ENCODE assay signal across 8 cellular contexts in genomic region chr2:26298638-26299393, GRCh38. TPM values are rescaled to one million over a fixed set of nuclear protein-coding genes. Genes with fewer than 3 reads are reported as not detected.
DNase-seq lines count a peak whose midpoint lies in the region; ATAC-seq and TF ChIP-seq lines count a peak whose summit lies in the region.

No MANE protein-coding gene starts in this region.

- H3K79me2 ChIP-seq in DOHH2 (ENCODE audit: control insufficient read depth, low read length) (no peaks in the 10 kb centered on the region), PC-3 (ENCODE audit: low read length) (no peaks in the 10 kb centered on the region)

- peak overlapping the region; percentile 87 for H2AFZ ChIP-seq in PC-3 (ENCODE audit: low read length)

- peaks cover 19% of the 10 kb centered on the region for H3K27me3 ChIP-seq in DOHH2 (ENCODE audit: control insufficient read depth, low read length)
- H3K27me3 ChIP-seq in PC-3 (ENCODE audit: low read length): no peaks in the 10 kb centered on the region
- no peaks in the 10 kb centered on the region for H3K27me3 ChIP-seq in body of pancreas

- H3K9me3 ChIP-seq in DOHH2 (ENCODE audit: control insufficient read depth, insufficient read depth, low read length) (no peaks in the 10 kb centered on the region), PC-3 (ENCODE audit: low read length) (no peaks in the 10 kb centered on the region), body of pancreas (no peaks in the 10 kb centered on the region)

- H4K20me1 ChIP-seq in DOHH2 (ENCODE audit: control insufficient read depth, insufficient read depth, low read depth, low read length): no peaks in the 10 kb centered on the region
- no peaks in the 10 kb centered on the region for H4K20me1 ChIP-seq in PC-3 (ENCODE audit: low read length)

- no peaks in the 10 kb centered on the region for H3K9me2 ChIP-seq in DOHH2 (replicated peaks; ENCODE audit: control insufficient read depth, low read length)
- H3K9me2 ChIP-seq in PC-3 (replicated peaks; ENCODE audit: low read length): no peaks in the 10 kb centered on the region

- H3F3A ChIP-seq in DOHH2 (ENCODE audit: control insufficient read depth, insufficient read depth) (no peaks in the 10 kb centered on the region), PC-3 (ENCODE audit: low read length, unreplicated experiment) (no peaks in the 10 kb centered on the region)

- H3K4me1 ChIP-seq in DOHH2 (ENCODE audit: control insufficient read depth, low read length) (peaks cover 16% of the 10 kb centered on the region), PC-3 (ENCODE audit: insufficient read depth, low read length) (peaks cover 17% of the 10 kb centered on the region), body of pancreas (peaks cover 18% of the 10 kb centered on the region)

- H3K36me3 ChIP-seq in DOHH2 (ENCODE audit: control insufficient read depth, low read length): no peaks in the 10 kb centered on the region
- no peaks in the 10 kb centered on the region for H3K36me3 ChIP-seq in PC-3 (ENCODE audit: low read depth, low read length)
- no peaks in the 10 kb centered on the region for H3K36me3 ChIP-seq in body of pancreas (replicated peaks in 1 of 2; ENCODE audit: insufficient read depth in 1 of 2, low read depth in 2 of 2)

- WGBS in body of pancreas, 2 donors: 2 to 9% methylated on average over 26 to 30 of the region's 30 CpGs

- BruUV-seq in PC-3 (replicated peaks; lab: Mats Ljungman, UMichigan): no TSS peak

- H3K27ac ChIP-seq in DOHH2 (ENCODE audit: low read depth, low read length) (no peak overlapping the region), PC-3 (ENCODE audit: low read length) (no peak overlapping the region), body of pancreas (peak overlapping the region; percentile 63 to 87 (median 86))

- CTCF ChIA-PET in PC-3 (lab: Charles Lee): no interaction called here

- POLR2A ChIA-PET in PC-3 (lab: Charles Lee; ENCODE audit: unreplicated experiment): interaction anchor here (0.6 kb wide), 1 partner anchor 18 kb away, joined by 3 read pairs; no protein-coding TSS in a partner anchor

- H3K4me3 ChIP-seq in DOHH2 (ENCODE audit: low read length) (peak overlapping the region; percentile 67), PC-3 (ENCODE audit: low read length) (peak overlapping the region; percentile 64; the same call in 1 of the 2 replicates), body of pancreas (peak overlapping the region; percentile 12 to 65)

- intact Hi-C loops in PC-3 (cut with micrococcal nuclease) (no loop called here), body of pancreas (cut with DNase I) (no loop called here)

- no peak for TF ChIP-seq CTCF in DOHH2 (IDR thresholded peaks at IDR 0.05; ENCODE audit: low read depth, low read length, poor library complexity, severe bottlenecking)
- no peak for TF ChIP-seq CTCF in PC-3 (conservative IDR thresholded peaks at IDR 0.05; ENCODE audit: low read depth, low read length)
- TF ChIP-seq CTCF in body of pancreas (IDR thresholded peaks at IDR 0.05): peak in 1 of 7 experiments; percentile 7

- no peak for ATAC-seq in PC-3
- peak; percentile 67 for ATAC-seq in body of pancreas

- peak overlapping the region; percentile 52; the same call in 1 of the 2 replicates for H3K9ac ChIP-seq in PC-3 (ENCODE audit: low read length)

- DNase-seq in PC-3: no peak
- DNase-seq in body of pancreas: peak; percentile 42 to 56 (median 50)
- peak; percentile 73 for DNase-seq in islet precursor cell
- peak; percentile 22 for DNase-seq in stimulated activated CD4-positive, alpha-beta T cell treated with anti-CD3 and anti-CD28 coated beads, Interleukin-12 subunit alpha, Interleukin-12 subunit beta, amount 100 ng/mL, for 4 hours
- no peak for DNase-seq in SIG-M5 treated with dmso at 0.1 percent for 504 hours (lab: John Stamatoyannopoulos, UW; ENCODE audit: unreplicated experiment)
- DNase-seq in DMS 273 treated with DMSO at 0.1 percent for 48 hours (lab: John Stamatoyannopoulos, UW): no peak
- DNase-seq in DMS79 (lab: John Stamatoyannopoulos, UW): no peak

- peak overlapping the region; percentile 82 for H3K4me2 ChIP-seq in DOHH2 (ENCODE audit: low read length)
- H3K4me2 ChIP-seq in PC-3 (ENCODE audit: low read length): peak overlapping the region; percentile 93

- peak in 2 of 3 donors; percentile 42 to 46 for TF ChIP-seq POLR2A in body of pancreas (IDR thresholded peaks at IDR 0.05)

RNA-seq across cellular contexts. Expression of gene SELENOI, which starts 47.1 kb away (rescaled TPM):
- total RNA-seq in PC-3 (2014; rRNA removed) (22.0 and 22.3 TPM in 2 replicates), body of pancreas (10 to 100 TPM; 10.4 to 31.3 TPM)

RNA-seq across cellular contexts. Expression of gene ADGRF3, which starts 47.8 kb away (rescaled TPM):
- not detected in 2 replicates for total RNA-seq in PC-3 (2014; rRNA removed)
- total RNA-seq in body of pancreas: not detected

RNA-seq across cellular contexts. Expression of gene HADHB, which starts 54.1 kb away (rescaled TPM):
- total RNA-seq in PC-3 (2014; rRNA removed) (58.3 and 72.3 TPM in 2 replicates), body of pancreas (100 to 1,000 TPM; 108 to 127 TPM)

RNA-seq across cellular contexts. Expression of gene HADHA, which starts 54.4 kb away (rescaled TPM):
- total RNA-seq in PC-3 (2014; rRNA removed): 128 and 131 TPM in 2 replicates
- total RNA-seq in body of pancreas: 100 to 1,000 TPM in 1 of 2 donors, 10 to 100 TPM in 1; 98.3 to 110 TPM

Comparison
In these comparisons a context has a peak if more than half of its experiments do, and no peak if none do; other contexts are left out.
1. H3K27ac ChIP-seq: peak in body of pancreas (4 of 4); none in DOHH2 (single experiment) and PC-3 (single experiment).
2. DNase-seq: peak in body of pancreas (4 of 4), islet precursor cell (single experiment) and stimulated activated CD4-positive, alpha-beta T cell treated with anti-CD3 and anti-CD28 coated beads, Interleukin-12 subunit alpha, Interleukin-12 subunit beta, amount 100 ng/mL, for 4 hours (single experiment); none in PC-3 (single experiment), SIG-M5 treated with dmso at 0.1 percent for 504 hours (single experiment), DMS 273 treated with DMSO at 0.1 percent for 48 hours (single experiment) and DMS79 (single experiment).
3. Peak in every context shown above with its lines, with median percentiles within 50 percentile points of each other: H3K4me3 ChIP-seq.